In genomic region chr12:113083863-113084430, GRCh38 we compare ENCODE assay signal across 20 cellular contexts. TPM values are rescaled to one million over a fixed set of nuclear protein-coding genes. Genes with fewer than 3 reads are reported as not detected.
DNase-seq lines count a peak whose midpoint lies in the region; ATAC-seq and TF ChIP-seq lines count a peak whose summit lies in the region.
"Had no signal": no experiment of that assay in that cellular context is flagged by ENCODE, and none has a peak within 500 bp of the region (broad histone marks: within the 10 kb centered on the region; RNA-seq: fewer than 3 reads in every experiment).

No MANE protein-coding gene starts in this region.

- H4K91ac ChIP-seq in trophoblast cell (ENCODE audit: low read depth, low read length): no peak overlapping the region

- H3K4me2 ChIP-seq in OCI-LY1 (ENCODE audit: low read length) (peak overlapping the region; percentile 13; the same call in 1 of the 2 replicates), trophoblast cell (ENCODE audit: low read length) (no peak overlapping the region)

- H3K79me1 ChIP-seq in trophoblast cell (ENCODE audit: low read length): no peaks in the 10 kb centered on the region

- TF ChIP-seq CTCF in OCI-LY1 (IDR thresholded peaks at IDR 0.05; ENCODE audit: low read length) (no peak), psoas muscle (IDR thresholded peaks at IDR 0.05) (no peak), mesothelial cell of epicardium (IDR thresholded peaks at IDR 0.05; ENCODE audit: unreplicated experiment) (no peak)

- H3K9me2 ChIP-seq in OCI-LY1 (ENCODE audit: low read depth, low read length): no peaks in the 10 kb centered on the region

- no peaks in the 10 kb centered on the region for H4K20me1 ChIP-seq in OCI-LY1 (ENCODE audit: insufficient read depth, low read length)

- H3K79me2 ChIP-seq in OCI-LY1 (ENCODE audit: insufficient read depth, low read length) (no peaks in the 10 kb centered on the region), trophoblast cell (ENCODE audit: control insufficient read depth, insufficient read depth, low read length, poor library complexity) (no peaks in the 10 kb centered on the region)

- H3K4me1 ChIP-seq in CD4-positive, alpha-beta memory T cell (ENCODE audit: insufficient read depth, low read length): peaks cover 39% of the 10 kb centered on the region
- peaks cover 100% of the 10 kb centered on the region for H3K4me1 ChIP-seq in OCI-LY1 (ENCODE audit: insufficient read depth, low read length, severe bottlenecking)
- H3K4me1 ChIP-seq in psoas muscle: no peaks in the 10 kb centered on the region
- peaks cover 0 to 3% of the 10 kb centered on the region in 2 experiments for H3K4me1 ChIP-seq in trophoblast cell (ENCODE audit: control insufficient read depth in 1 of 2, insufficient read depth in 2 of 2, low read length in 2 of 2)
- H3K4me1 ChIP-seq: SJSA1 had no signal

- H3K18ac ChIP-seq in trophoblast cell (ENCODE audit: low read length): no peak overlapping the region

- no peak for DNase-seq in CD4-positive, alpha-beta memory T cell
- DNase-seq in left ventricle myocardium superior (peak; percentile 80), psoas muscle (peak; percentile 62 to 86), mesothelial cell of epicardium (ENCODE audit: low spot score in 2 of 2, unreplicated experiment in 2 of 2) (no peak), NCI-H526 (lab: John Stamatoyannopoulos, UW) (no peak), trophoblast cell (no peak)
- DNase-seq: dorsolateral prefrontal cortex; GOT3; IMR-90; NCI-H2029; NCI-H510A; stimulated activated CD4-positive, alpha-beta T cell treated with anti-CD3 and anti-CD28 coated beads, Interleukin-4, amount 100 ng/mL, for 1 hour; T-helper 9 cell had no signal

- H3F3A ChIP-seq in OCI-LY1 (ENCODE audit: insufficient read depth, low read length): peaks cover 26% of the 10 kb centered on the region

- H3K9me3 Mint-ChIP-seq in CD4-positive, alpha-beta memory T cell: no peaks in the 10 kb centered on the region
- no peaks in the 10 kb centered on the region for H3K9me3 Mint-ChIP-seq in mesothelial cell of epicardium

- H3K36me3 Mint-ChIP-seq in CD4-positive, alpha-beta memory T cell: peaks cover 7 to 18% of the 10 kb centered on the region in 2 donors
- no peaks in the 10 kb centered on the region for H3K36me3 Mint-ChIP-seq in mesothelial cell of epicardium

- H4K8ac ChIP-seq in trophoblast cell (ENCODE audit: low read depth, low read length): no peak overlapping the region

- H2BK12ac ChIP-seq in trophoblast cell (ENCODE audit: low read length): no peak overlapping the region

- no peak overlapping the region for H2BK5ac ChIP-seq in trophoblast cell (ENCODE audit: low read depth, low read length, poor library complexity)

- CTCF ChIA-PET in CD4-positive, alpha-beta memory T cell (lab: Charles Lee; ENCODE audit: partially characterized antibody): interaction anchor here (1.2 kb wide), 1 partner anchor 35 kb away, joined by 5 read pairs; no protein-coding TSS in a partner anchor

- H3K14ac ChIP-seq in trophoblast cell (ENCODE audit: low read length): no peak overlapping the region

- intact Hi-C loops in CD4-positive, alpha-beta memory T cell (cut with micrococcal nuclease): no loop called here
- intact Hi-C loops in left ventricle myocardium superior (cut with micrococcal nuclease): no loop called here
- intact Hi-C loops in psoas muscle (cut with DNase I): no loop called here

- WGBS in psoas muscle, 3 donors: 48 to 54% (median 51%) methylated on average over 11 of the region's 11 CpGs
- no CpG with 5 or more reads among the region's 11 CpGs for WGBS in trophoblast cell (ENCODE audit: extremely low coverage, insufficient coverage, insufficient read length)

- H3K27ac Mint-ChIP-seq in CD4-positive, alpha-beta memory T cell: peak overlapping the region; percentile 45 to 87 (median 73)
- H3K27ac Mint-ChIP-seq in mesothelial cell of epicardium: no peak overlapping the region

- no peak overlapping the region for H2AK5ac ChIP-seq in trophoblast cell (ENCODE audit: low read length)

- H2AFZ ChIP-seq in OCI-LY1 (ENCODE audit: low read length) (no peak overlapping the region), trophoblast cell (ENCODE audit: insufficient read depth, low read length, poor library complexity) (no peak overlapping the region)

- ATAC-seq in left ventricle myocardium superior (peak; percentile 76), psoas muscle (peak in 3 of 4 donors; percentile 39 to 76 (median 49)), HG03457 (IDR thresholded peaks at IDR 0.05; ENCODE audit: unreplicated experiment) (no peak)
- ATAC-seq: esophagus mucosa had no signal

- no peak overlapping the region for H3K4ac ChIP-seq in trophoblast cell (ENCODE audit: low read depth, low read length)

- no peak overlapping the region for H3K23ac ChIP-seq in trophoblast cell (ENCODE audit: low read length)

- H3K36me3 ChIP-seq in CD4-positive, alpha-beta memory T cell (ENCODE audit: insufficient read depth, low read length): no peaks in the 10 kb centered on the region
- H3K36me3 ChIP-seq in OCI-LY1 (ENCODE audit: insufficient read depth, low read length) (peaks cover 92% of the 10 kb centered on the region), psoas muscle (ENCODE audit: insufficient read depth in 1 of 2, low read depth in 1 of 2) (no peaks in the 10 kb centered on the region), trophoblast cell (ENCODE audit: control insufficient read depth in 1 of 2, insufficient read depth in 2 of 2, low read length in 2 of 2) (no peaks in the 10 kb centered on the region)
- H3K36me3 ChIP-seq: SJSA1 had no signal

- H3K9ac ChIP-seq in OCI-LY1 (ENCODE audit: low read length): peak overlapping the region; percentile 46; the same call in 1 of the 2 replicates
- no peak overlapping the region for H3K9ac ChIP-seq in trophoblast cell (ENCODE audit: low read length)

- no peaks in the 10 kb centered on the region for H3K27me3 ChIP-seq in CD4-positive, alpha-beta memory T cell (ENCODE audit: insufficient read depth, low read length)
- no peaks in the 10 kb centered on the region for H3K27me3 ChIP-seq in OCI-LY1 (ENCODE audit: insufficient read depth, low read length)
- peaks cover 0 to 31% (median 13%) of the 10 kb centered on the region in 3 donors for H3K27me3 ChIP-seq in psoas muscle (ENCODE audit: insufficient read depth in 3 of 3, low read length in 2 of 3)
- H3K27me3 ChIP-seq in trophoblast cell (ENCODE audit: insufficient read depth, low read length): peaks cover under 1% of the 10 kb centered on the region
- H3K27me3 ChIP-seq: dorsolateral prefrontal cortex, SJSA1 had no signal

- POLR2A ChIA-PET in CD4-positive, alpha-beta memory T cell (lab: Charles Lee; ENCODE audit: partially characterized antibody): interaction anchor here (0.6 kb wide), 1 partner anchor 105 kb away, joined by 3 read pairs; no protein-coding TSS in a partner anchor

- no peaks in the 10 kb centered on the region for H3K27me3 Mint-ChIP-seq in CD4-positive, alpha-beta memory T cell
- H3K27me3 Mint-ChIP-seq in mesothelial cell of epicardium (ENCODE audit: low read depth): peaks cover 73% of the 10 kb centered on the region

- H3K27ac ChIP-seq in CD4-positive, alpha-beta memory T cell (ENCODE audit: low read depth, low read length): no peak overlapping the region
- H3K27ac ChIP-seq in OCI-LY1 (ENCODE audit: low read depth, low read length, poor library complexity, severe bottlenecking) (peak overlapping the region; percentile 97), psoas muscle (no peak overlapping the region), trophoblast cell (ENCODE audit: low read depth, low read length) (no peak overlapping the region)
- H3K27ac ChIP-seq: dorsolateral prefrontal cortex, SJSA1 had no signal

- no peak overlapping the region for H4K12ac ChIP-seq in trophoblast cell (ENCODE audit: low read depth, low read length)

- no peak overlapping the region for H2BK120ac ChIP-seq in trophoblast cell (ENCODE audit: insufficient read depth, low read length, poor library complexity)

- H3K4me1 Mint-ChIP-seq in CD4-positive, alpha-beta memory T cell: peaks cover 44 to 82% (median 54%) of the 10 kb centered on the region in 4 donors
- H3K4me1 Mint-ChIP-seq in mesothelial cell of epicardium: peaks cover 2% of the 10 kb centered on the region

- H3K4me3 ChIP-seq in CD4-positive, alpha-beta memory T cell (ENCODE audit: low read length in 2 of 2): no peak overlapping the region
- no peak overlapping the region for H3K4me3 ChIP-seq in OCI-LY1 (ENCODE audit: low read depth, low read length, poor library complexity, severe bottlenecking)
- no peak overlapping the region for H3K4me3 ChIP-seq in psoas muscle
- no peak overlapping the region for H3K4me3 ChIP-seq in trophoblast cell (ENCODE audit: low read depth, low read length)
- H3K4me3 ChIP-seq: dorsolateral prefrontal cortex, SJSA1 had no signal

- H3K9me3 ChIP-seq in CD4-positive, alpha-beta memory T cell (ENCODE audit: control insufficient read depth in 1 of 2, low read length in 2 of 2): no peaks in the 10 kb centered on the region
- no peaks in the 10 kb centered on the region for H3K9me3 ChIP-seq in OCI-LY1 (ENCODE audit: low read length)
- no peaks in the 10 kb centered on the region for H3K9me3 ChIP-seq in psoas muscle
- H3K9me3 ChIP-seq in trophoblast cell (ENCODE audit: insufficient read depth, low read depth, low read length): no peaks in the 10 kb centered on the region
- H3K9me3 ChIP-seq: SJSA1 had no signal

- H3K4me3 Mint-ChIP-seq in CD4-positive, alpha-beta memory T cell: peak overlapping the region in 2 of 8 donors; percentile 5 to 15
- no peak overlapping the region for H3K4me3 Mint-ChIP-seq in mesothelial cell of epicardium

RNA-seq across cellular contexts. Expression of gene DTX1, which starts 27.4 kb away (rescaled TPM):
- 1 to 10 TPM; 7.0 to 7.5 TPM for total RNA-seq in CD4-positive, alpha-beta memory T cell
- 1 to 10 TPM in 1 of 2 donors, under 1 TPM in 1; 0.30 to 4.1 TPM for polyA plus RNA-seq in CD4-positive, alpha-beta memory T cell
- total RNA-seq in left ventricle myocardium superior (2.4 TPM), psoas muscle (1 to 10 TPM in 2 of 4 donors, under 1 TPM in 2; 0.49 to 2.4 (median 1.2) TPM), mesothelial cell of epicardium (1.2 to 1.6 TPM (median 1.4 TPM) in 3 replicates)
- polyA plus RNA-seq in psoas muscle: under 1 TPM; 0.59 to 0.86 (median 0.69) TPM
- 0.05 and 0.07 TPM in 2 replicates for polyA plus RNA-seq in trophoblast cell (2013)
- total RNA-seq: bronchial epithelial cell, IMR-90, osteocyte, SJSA1 had no signal
- polyA plus RNA-seq: IMR-90 had no signal

RNA-seq across cellular contexts. Expression of gene RASAL1, which starts 51.6 kb away (rescaled TPM):
- 1 to 10 TPM in 1 of 2 experiments, under 1 TPM in 1; 0.58 to 1.4 TPM for total RNA-seq in CD4-positive, alpha-beta memory T cell
- under 1 TPM; 0.10 to 0.68 TPM for polyA plus RNA-seq in CD4-positive, alpha-beta memory T cell
- not detected for total RNA-seq in left ventricle myocardium superior
- total RNA-seq in psoas muscle: under 1 TPM in 1 of 4 donors, not detected in 3; 0.89 TPM
- polyA plus RNA-seq in psoas muscle: not detected
- 0.61 to 1.2 TPM (median 0.65 TPM) in 3 replicates for total RNA-seq in mesothelial cell of epicardium
- polyA plus RNA-seq in trophoblast cell (2013): 0.16 and 0.26 TPM in 2 replicates
- total RNA-seq: IMR-90, osteocyte, SJSA1, skeletal muscle tissue had no signal
- polyA plus RNA-seq: IMR-90 had no signal

Comparison
In these comparisons a context has a peak if more than half of its experiments do, and no peak if none do; other contexts are left out.
1. DNase-seq: peak in left ventricle myocardium superior (single experiment) and psoas muscle (2 of 2); none in CD4-positive, alpha-beta memory T cell (0 of 5), mesothelial cell of epicardium (0 of 2), NCI-H526 (0 of 2) and trophoblast cell (0 of 2).